ENCODE assay signal across 16 cellular contexts in the genomic region with DNA sequence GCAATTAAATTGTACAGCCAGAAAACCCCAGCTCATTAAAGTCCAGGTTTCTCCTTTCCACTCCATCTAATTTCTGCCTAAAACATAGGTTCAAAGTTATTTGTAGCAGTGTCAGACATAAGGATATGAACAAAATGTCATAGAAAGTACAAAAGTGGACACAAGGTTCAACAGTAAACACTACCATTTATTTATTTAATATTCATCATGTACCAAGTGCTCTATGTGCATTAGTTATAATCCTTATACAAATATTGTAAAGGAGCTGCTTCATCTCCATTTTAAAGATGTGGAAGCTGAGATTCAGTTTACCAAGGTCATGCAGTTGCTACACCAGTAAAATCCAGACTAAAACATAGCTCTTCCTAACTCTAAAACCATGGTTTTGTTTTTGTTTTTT. TPM values are rescaled to one million over a fixed set of nuclear protein-coding genes. Genes with fewer than 3 reads are reported as not detected.
DNase-seq lines count a peak whose midpoint lies in the region; ATAC-seq and TF ChIP-seq lines count a peak whose summit lies in the region.
"Had no signal": no experiment of that assay in that cellular context is flagged by ENCODE, and none has a peak within 500 bp of the region (broad histone marks: within the 10 kb centered on the region; RNA-seq: fewer than 3 reads in every experiment).

No MANE protein-coding gene starts in this region.

- POLR2A ChIA-PET in activated CD4-positive, alpha-beta T cell treated with anti-CD3 and anti-CD28 coated beads, Interleukin-2, amount 10 ng/mL, durations not matched to agents 7 days and 5 days (lab: Charles Lee): interaction anchor here (0.6 kb wide), 1 partner anchor 9 kb away, joined by 3 read pairs; no protein-coding TSS in a partner anchor
- POLR2A ChIA-PET in CD4-positive, alpha-beta T cell (lab: Charles Lee): interaction anchor here (1.0 to 2.2 kb wide), 3 partner anchors 9 to 77 kb away, joined by 3 to 7 read pairs (median 5); no protein-coding TSS in a partner anchor

- ATAC-seq in CD4-positive, alpha-beta T cell (ENCODE audit: poor library complexity): no peak
- ATAC-seq in central memory CD8-positive, alpha-beta T cell (replicated peaks; ENCODE audit: extremely low read depth, poor library complexity, severe bottlenecking): no peak
- ATAC-seq in HG03159 (IDR thresholded peaks at IDR 0.05; ENCODE audit: unreplicated experiment) (no peak), HG03378 (IDR thresholded peaks at IDR 0.05; ENCODE audit: unreplicated experiment) (no peak)
- ATAC-seq: A549 had no signal

- no peak for DNase-seq in activated CD4-positive, alpha-beta T cell treated with anti-CD3 and anti-CD28 coated beads, Interleukin-2, amount 10 ng/mL, durations not matched to agents 7 days and 5 days
- no peak for DNase-seq in activated CD4-positive, alpha-beta T cell treated with anti-CD3 and anti-CD28 coated beads for 1 hour
- no peak for DNase-seq in CD4-positive, alpha-beta T cell
- peak; percentile 85 for DNase-seq in LNCaP clone FGC (ENCODE audit: low read depth)
- no peak for DNase-seq in central memory CD8-positive, alpha-beta T cell (ENCODE audit: low spot score in 2 of 2)
- DNase-seq in stimulated activated CD4-positive, alpha-beta T cell treated with anti-CD3 and anti-CD28 coated beads, Interleukin-2, amount 100 ng/mL, for 24 hours: no peak
- DNase-seq: DMS79 treated with DMSO at 0.1 percent for 48 hours, H7, MG63, NCI-H1092, NCI-H2227 treated with DMSO at 0.1 percent for 48 hours, NCI-H524, SHP77 had no signal

- no peak for TF ChIP-seq CTCF in CD4-positive, alpha-beta T cell (IDR thresholded peaks at IDR 0.05)
- no peak for TF ChIP-seq CTCF in LNCaP clone FGC (IDR thresholded peaks at IDR 0.05; ENCODE audit: control insufficient read depth, extremely low read depth, insufficient read depth)

- peaks cover 56% of the 10 kb centered on the region for H3K36me3 Mint-ChIP-seq in activated CD4-positive, alpha-beta T cell treated with anti-CD3 and anti-CD28 coated beads, Interleukin-2, amount 10 ng/mL, durations not matched to agents 7 days and 5 days (ENCODE audit: low read depth)
- peaks cover 13% of the 10 kb centered on the region for H3K36me3 Mint-ChIP-seq in CD4-positive, alpha-beta T cell (ENCODE audit: low read depth)
- H3K36me3 Mint-ChIP-seq in central memory CD8-positive, alpha-beta T cell (ENCODE audit: insufficient read depth): peaks cover 1% of the 10 kb centered on the region

- no peak overlapping the region; the same call in 1 of the 2 replicates for H3K4me3 ChIP-seq in LNCaP clone FGC (ENCODE audit: low read depth, low read length)
- H3K4me3 ChIP-seq: A549, MG63 had no signal

- CTCF ChIA-PET in activated CD4-positive, alpha-beta T cell treated with anti-CD3 and anti-CD28 coated beads, Interleukin-2, amount 10 ng/mL, durations not matched to agents 7 days and 5 days (lab: Charles Lee): interaction anchor here (1.0 kb wide), 1 partner anchor 10 kb away, joined by 3 read pairs; no protein-coding TSS in a partner anchor
- CTCF ChIA-PET in CD4-positive, alpha-beta T cell (lab: Charles Lee): interaction anchor here (1.6 kb wide), 1 partner anchor 9 kb away, joined by 6 read pairs; no protein-coding TSS in a partner anchor

- H3K9me3 Mint-ChIP-seq in activated CD4-positive, alpha-beta T cell treated with anti-CD3 and anti-CD28 coated beads, Interleukin-2, amount 10 ng/mL, durations not matched to agents 7 days and 5 days: peaks cover 13% of the 10 kb centered on the region
- H3K9me3 Mint-ChIP-seq in CD4-positive, alpha-beta T cell: peaks cover 3% of the 10 kb centered on the region
- peaks cover 4% of the 10 kb centered on the region for H3K9me3 Mint-ChIP-seq in central memory CD8-positive, alpha-beta T cell

- peak overlapping the region; percentile 93 for H3K27ac Mint-ChIP-seq in activated CD4-positive, alpha-beta T cell treated with anti-CD3 and anti-CD28 coated beads, Interleukin-2, amount 10 ng/mL, durations not matched to agents 7 days and 5 days
- peak overlapping the region; percentile 99 for H3K27ac Mint-ChIP-seq in CD4-positive, alpha-beta T cell
- H3K27ac Mint-ChIP-seq in central memory CD8-positive, alpha-beta T cell (ENCODE audit: low read depth): peak overlapping the region; percentile 94

- H3K27ac ChIP-seq in CD4-positive, alpha-beta T cell (ENCODE audit: low read depth, low read length): no peak overlapping the region
- H3K27ac ChIP-seq: A549 had no signal

- no peaks in the 10 kb centered on the region for H3K27me3 ChIP-seq in CD4-positive, alpha-beta T cell (ENCODE audit: control insufficient read depth, insufficient read depth, low read length)

- H3K4me1 Mint-ChIP-seq in activated CD4-positive, alpha-beta T cell treated with anti-CD3 and anti-CD28 coated beads, Interleukin-2, amount 10 ng/mL, durations not matched to agents 7 days and 5 days: peaks cover 78% of the 10 kb centered on the region
- peaks cover 94% of the 10 kb centered on the region for H3K4me1 Mint-ChIP-seq in CD4-positive, alpha-beta T cell (ENCODE audit: low read depth)
- peaks cover 61% of the 10 kb centered on the region for H3K4me1 Mint-ChIP-seq in central memory CD8-positive, alpha-beta T cell

- no peaks in the 10 kb centered on the region for H3K27me3 Mint-ChIP-seq in activated CD4-positive, alpha-beta T cell treated with anti-CD3 and anti-CD28 coated beads, Interleukin-2, amount 10 ng/mL, durations not matched to agents 7 days and 5 days
- no peaks in the 10 kb centered on the region for H3K27me3 Mint-ChIP-seq in CD4-positive, alpha-beta T cell
- no peaks in the 10 kb centered on the region for H3K27me3 Mint-ChIP-seq in central memory CD8-positive, alpha-beta T cell

- intact Hi-C loops in CD4-positive, alpha-beta T cell (cut with DNase I, micrococcal nuclease): no loop called here

- H3K9me3 ChIP-seq in CD4-positive, alpha-beta T cell (ENCODE audit: control insufficient read depth, low read length): no peaks in the 10 kb centered on the region
- H3K9me3 ChIP-seq: A549, MG63 had no signal

- H3K4me3 Mint-ChIP-seq in activated CD4-positive, alpha-beta T cell treated with anti-CD3 and anti-CD28 coated beads, Interleukin-2, amount 10 ng/mL, durations not matched to agents 7 days and 5 days: peak overlapping the region; percentile 69
- H3K4me3 Mint-ChIP-seq in CD4-positive, alpha-beta T cell: peak overlapping the region; percentile 81
- H3K4me3 Mint-ChIP-seq in central memory CD8-positive, alpha-beta T cell: no peak overlapping the region

RNA-seq across cellular contexts. Expression of gene CDK1, which starts 52.0 kb away (rescaled TPM):
- total RNA-seq in activated CD4-positive, alpha-beta T cell treated with anti-CD3 and anti-CD28 coated beads, Interleukin-2, amount 10 ng/mL, durations not matched to agents 7 days and 5 days: 100 to 1,000 TPM; 127 to 132 TPM
- total RNA-seq in CD4-positive, alpha-beta T cell: 1 to 10 TPM in 1 of 2 experiments, under 1 TPM in 1; 0.75 to 1.1 TPM

Comparison
In these comparisons a context has a peak if more than half of its experiments do, and no peak if none do; other contexts are left out.
1. RNA of gene CDK1, which starts 52.0 kb away (total RNA-seq): 127 to 132 TPM in activated CD4-positive, alpha-beta T cell treated with anti-CD3 and anti-CD28 coated beads, Interleukin-2, amount 10 ng/mL, durations not matched to agents 7 days and 5 days; 0.75 to 1.1 TPM in CD4-positive, alpha-beta T cell; every median in the first group is over 10 times any median in the second.
2. Peak in every context shown above with its lines, with median percentiles within 50 percentile points of each other: H3K27ac Mint-ChIP-seq.